In genomic region chr19:16518061-16518460, GRCh38 we compare ENCODE assay signal across 2 cellular contexts.
TF ChIP-seq lines count a peak whose summit lies in the region.

No MANE protein-coding gene starts in this region.

TF ChIP-seq in HCT116, 20 proteins besides CTCF, POLR2A, EP300 and RAD21:
- TF ChIP-seq JUND (IDR thresholded peaks at IDR 0.05) (no peak), ATF3 (IDR thresholded peaks at IDR 0.05) (no peak), SIN3A (IDR thresholded peaks at IDR 0.05; ENCODE audit: low read depth) (no peak), FOSL1 (IDR thresholded peaks at IDR 0.05; ENCODE audit: low read depth) (no peak), CBX3 (IDR thresholded peaks at IDR 0.05; ENCODE audit: low read depth) (no peak), ELF1 (IDR thresholded peaks at IDR 0.05; ENCODE audit: borderline replicate concordance, low read depth) (no peak), EZH2phosphoT487 (IDR thresholded peaks at IDR 0.05; ENCODE audit: borderline replicate concordance) (no peak)

TF ChIP-seq in GM12878, 131 proteins besides CTCF, POLR2A, EP300 and RAD21:
- TF ChIP-seq, protein P1, sequence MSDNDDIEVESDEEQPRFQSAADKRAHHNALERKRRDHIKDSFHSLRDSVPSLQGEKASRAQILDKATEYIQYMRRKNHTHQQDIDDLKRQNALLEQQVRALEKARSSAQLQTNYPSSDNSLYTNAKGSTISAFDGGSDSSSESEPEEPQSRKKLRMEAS (IDR thresholded peaks at IDR 0.05; ENCODE audit: low read depth, low read length) = no peak
- TF ChIP-seq CEBPZ (IDR thresholded peaks at IDR 0.05; ENCODE audit: low read depth, low read length) (no peak), BMI1 (IDR thresholded peaks at IDR 0.05; ENCODE audit: borderline replicate concordance) (no peak), ELK1 (IDR thresholded peaks at IDR 0.05; ENCODE audit: low read depth, low read length) (no peak), SREBF2 (IDR thresholded peaks at IDR 0.05; ENCODE audit: low read length) (no peak), SIX5 (IDR thresholded peaks at IDR 0.05; ENCODE audit: low read depth, low read length, severe bottlenecking) (no peak), NFYA (IDR thresholded peaks at IDR 0.05; ENCODE audit: borderline replicate concordance, low read depth, low read length) (no peak), NRF1 (conservative IDR thresholded peaks at IDR 0.05; ENCODE audit: low read depth, low read length) (no peak), CBFB (IDR thresholded peaks at IDR 0.05; ENCODE audit: low read depth) (no peak), BACH1 (IDR thresholded peaks at IDR 0.05; ENCODE audit: borderline replicate concordance) (no peak), MTA2 (IDR thresholded peaks at IDR 0.05; ENCODE audit: low read depth) (no peak), ZNF622 (IDR thresholded peaks at IDR 0.05) (no peak), PRDM15 (CRISPR knock-in tag; IDR thresholded peaks at IDR 0.05) (no peak), E2F4 (IDR thresholded peaks at IDR 0.05; ENCODE audit: low read depth, low read length) (no peak)
- TF ChIP-seq, protein P2, sequence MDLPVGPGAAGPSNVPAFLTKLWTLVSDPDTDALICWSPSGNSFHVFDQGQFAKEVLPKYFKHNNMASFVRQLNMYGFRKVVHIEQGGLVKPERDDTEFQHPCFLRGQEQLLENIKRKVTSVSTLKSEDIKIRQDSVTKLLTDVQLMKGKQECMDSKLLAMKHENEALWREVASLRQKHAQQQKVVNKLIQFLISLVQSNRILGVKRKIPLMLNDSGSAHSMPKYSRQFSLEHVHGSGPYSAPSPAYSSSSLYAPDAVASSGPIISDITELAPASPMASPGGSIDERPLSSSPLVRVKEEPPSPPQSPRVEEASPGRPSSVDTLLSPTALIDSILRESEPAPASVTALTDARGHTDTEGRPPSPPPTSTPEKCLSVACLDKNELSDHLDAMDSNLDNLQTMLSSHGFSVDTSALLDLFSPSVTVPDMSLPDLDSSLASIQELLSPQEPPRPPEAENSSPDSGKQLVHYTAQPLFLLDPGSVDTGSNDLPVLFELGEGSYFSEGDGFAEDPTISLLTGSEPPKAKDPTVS (IDR thresholded peaks at IDR 0.05; ENCODE audit: low read depth, low read length) = no peak
TF ChIP-seq in GM12878: peak in this region for 0.
